In the genomic region with DNA sequence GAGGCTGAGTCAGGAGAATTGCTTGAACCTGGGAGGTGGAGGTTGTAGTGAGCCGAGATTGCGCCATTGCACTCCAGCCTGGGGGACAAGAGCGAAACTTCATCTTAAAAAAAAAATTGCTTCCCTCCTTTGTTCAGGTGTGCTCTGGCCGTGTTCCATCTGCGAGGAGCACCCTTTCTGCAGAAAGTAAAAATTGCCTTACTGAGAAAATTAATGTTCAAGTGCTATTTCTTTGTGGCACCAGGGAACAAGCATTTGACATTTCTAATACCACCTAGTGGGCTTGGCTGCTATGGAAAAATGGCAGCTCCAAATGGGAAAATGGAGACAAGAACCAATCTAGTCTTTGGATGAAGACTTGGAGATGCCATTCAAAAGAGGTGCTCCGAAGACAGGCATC, we compare ENCODE assay signal across 10 cellular contexts. TPM values are rescaled to one million over a fixed set of nuclear protein-coding genes. Genes with fewer than 3 reads are reported as not detected.
A peak's percentile ranks its signal among the peaks of the same experiment; 100 is the strongest.
DNase-seq lines count a peak whose midpoint lies in the region; ATAC-seq and TF ChIP-seq lines count a peak whose summit lies in the region.
"Not testable (repeated sequence)": the region's sequence is repeated elsewhere in the genome, so short reads cannot be mapped to it uniquely, and the experiment has no call there.
"Had no signal": no experiment of that assay in that cellular context is flagged by ENCODE, and none has a peak within 500 bp of the region (broad histone marks: within the 10 kb centered on the region; RNA-seq: fewer than 3 reads in every experiment).

No MANE protein-coding gene starts in this region.

- H3K36me3 Mint-ChIP-seq in Caco-2 (ENCODE audit: insufficient read depth, unreplicated experiment) (peaks cover 33% of the 10 kb centered on the region), endodermal cell (ENCODE audit: low read depth) (peaks cover 32% of the 10 kb centered on the region)

- H3K9me3 Mint-ChIP-seq in Caco-2 (ENCODE audit: unreplicated experiment) (peaks cover 21% of the 10 kb centered on the region), endodermal cell (peaks cover 20% of the 10 kb centered on the region)

- not testable (repeated sequence) for H4K8ac ChIP-seq in trophoblast cell (ENCODE audit: low read depth, low read length)

- intact Hi-C loops in Caco-2 (cut with micrococcal nuclease; ENCODE audit: unreplicated experiment): loop anchor here (2.0 kb wide), 1 partner anchor 73 kb away; no protein-coding TSS in a partner anchor
- intact Hi-C loops in HCT116 (cut with micrococcal nuclease); adrenal gland (cut with DNase I); body of pancreas (cut with DNase I): not testable (repeated sequence)

- H3K4me1 Mint-ChIP-seq in Caco-2 (ENCODE audit: low read depth, unreplicated experiment) (peaks cover 33% of the 10 kb centered on the region), endodermal cell (peaks cover 78% of the 10 kb centered on the region)

- 81 to 89% (median 88%) methylated on average over 6 of the region's 6 CpGs for WGBS in adrenal gland, 4 donors
- WGBS in body of pancreas, 2 donors: 94 to 97% methylated on average over 6 of the region's 6 CpGs
- 92 to 95% methylated on average over 3 to 6 of the region's 6 CpGs for WGBS in endodermal cell (ENCODE audit: insufficient coverage in 1 of 2, insufficient read length in 1 of 2), 2 experiments
- no CpG with 5 or more reads among the region's 6 CpGs for WGBS in trophoblast cell (ENCODE audit: extremely low coverage, insufficient coverage, insufficient read length)

- not testable (repeated sequence) for H3K27me3 ChIP-seq in Caco-2 (replicated peaks; ENCODE audit: control insufficient read depth, insufficient read depth, low read length); HCT116 (ENCODE audit: insufficient read depth, low read length); adrenal gland; body of pancreas; endodermal cell (ENCODE audit: control insufficient read depth, insufficient read depth, low read length, poor library complexity, severe bottlenecking); mucosa of rectum (ENCODE audit: control insufficient read depth in 2 of 2, insufficient read depth in 2 of 2, low read length in 2 of 2); trophoblast cell (ENCODE audit: insufficient read depth, low read length)

- H4K91ac ChIP-seq in trophoblast cell (ENCODE audit: low read depth, low read length): not testable (repeated sequence)

- not testable (repeated sequence) for H4K20me1 ChIP-seq in HCT116 (ENCODE audit: insufficient read depth)

- TF ChIP-seq RAD21 in HCT116 (IDR thresholded peaks at IDR 0.05; ENCODE audit: low read depth): not testable (repeated sequence)

- H3K79me1 ChIP-seq in trophoblast cell (ENCODE audit: low read length): not testable (repeated sequence)

- RAD21 ChIA-PET in HCT116 (lab: Charles Lee; ENCODE audit: low non-redundant PET in 1 of 2, low total read pairs in 2 of 2, uncharacterized antibody in 2 of 2, unreplicated experiment in 2 of 2): not testable (repeated sequence)

- H3K4me3 Mint-ChIP-seq in Caco-2 (ENCODE audit: unreplicated experiment); endodermal cell: not testable (repeated sequence)

- not testable (repeated sequence) for H3K27ac ChIP-seq in HCT116 (ENCODE audit: low read depth, low read length); endodermal cell (ENCODE audit: low read depth, low read length)
- H3K27ac ChIP-seq in adrenal gland (peak overlapping the region in 3 of 5 donors; percentile 79 to 96 (median 87)), body of pancreas (peak overlapping the region in 3 of 4 donors; percentile 56 to 81 (median 78)), mucosa of rectum (ENCODE audit: low read depth in 2 of 2, low read length in 2 of 2) (peak overlapping the region; percentile 72 to 91), trophoblast cell (ENCODE audit: low read depth, low read length) (peak overlapping the region; percentile 27), temporal lobe (ENCODE audit: low read depth, low read length) (peak overlapping the region; percentile 3)

- H3K9me2 ChIP-seq in HCT116 (ENCODE audit: insufficient read depth): not testable (repeated sequence)

- not testable (repeated sequence) for TF ChIP-seq POLR2A in HCT116 (IDR thresholded peaks at IDR 0.05; ENCODE audit: borderline replicate concordance, extremely low read depth, insufficient read depth, insufficient read length); adrenal gland (IDR thresholded peaks at IDR 0.05); body of pancreas (IDR thresholded peaks at IDR 0.05)

- H3K4me2 ChIP-seq in HCT116 (ENCODE audit: low read length); trophoblast cell (ENCODE audit: low read length): not testable (repeated sequence)

- not testable (repeated sequence) for TF ChIP-seq CTCF in Caco-2 (IDR thresholded peaks at IDR 0.05; ENCODE audit: insufficient read depth in 1 of 2, low read depth in 1 of 2, low read length in 1 of 2, severe bottlenecking in 1 of 2, unreplicated experiment in 1 of 2); HCT116 (IDR thresholded peaks at IDR 0.05 in 2 of 3, conservative IDR thresholded peaks at IDR 0.05 in 1 of 3; ENCODE audit: borderline replicate concordance in 1 of 3, insufficient read depth in 1 of 3, low read depth in 2 of 3, low read length in 2 of 3); adrenal gland (IDR thresholded peaks at IDR 0.05); body of pancreas (IDR thresholded peaks at IDR 0.05); endodermal cell (conservative IDR thresholded peaks at IDR 0.05)

- H2BK120ac ChIP-seq in trophoblast cell (ENCODE audit: insufficient read depth, low read length, poor library complexity): not testable (repeated sequence)

- H3K27ac Mint-ChIP-seq in Caco-2 (ENCODE audit: unreplicated experiment): peak overlapping the region; percentile 38
- H3K27ac Mint-ChIP-seq in endodermal cell: not testable (repeated sequence)

- not testable (repeated sequence) for BruUV-seq in Caco-2 (replicated peaks; lab: Mats Ljungman, UMichigan); HCT116 (replicated peaks; lab: Mats Ljungman, UMichigan)

- not testable (repeated sequence) for H3K18ac ChIP-seq in trophoblast cell (ENCODE audit: low read length)

- POLR2A ChIA-PET in Caco-2 (lab: Charles Lee): interaction anchor here (0.5 to 1.1 kb wide), 3 partner anchors 13 to 1084 kb away, joined by 3 read pairs; no protein-coding TSS in a partner anchor
- POLR2A ChIA-PET in HCT116 (lab: Charles Lee): not testable (repeated sequence)

- not testable (repeated sequence) for H3K27me3 Mint-ChIP-seq in Caco-2 (ENCODE audit: insufficient read depth, unreplicated experiment); endodermal cell (ENCODE audit: insufficient read depth)

- not testable (repeated sequence) for DNase-seq in Caco-2; HCT116 (ENCODE audit: low read depth, low spot score); adrenal gland; body of pancreas; trophoblast cell
- peak; percentile 36 for DNase-seq in endodermal cell

- not testable (repeated sequence) for H2AK5ac ChIP-seq in trophoblast cell (ENCODE audit: low read length)

- not testable (repeated sequence) for H3K23ac ChIP-seq in trophoblast cell (ENCODE audit: low read length)

- H3K4me1 ChIP-seq in Caco-2 (peaks cover 46% of the 10 kb centered on the region), adrenal gland (replicated peaks in 1 of 2) (peaks cover 14 to 71% of the 10 kb centered on the region in 2 donors), body of pancreas (peaks cover 16% of the 10 kb centered on the region), mucosa of rectum (ENCODE audit: control insufficient read depth in 2 of 2, insufficient read depth in 2 of 2, low read length in 2 of 2) (peaks cover 19 to 48% of the 10 kb centered on the region in 2 donors), trophoblast cell (ENCODE audit: control insufficient read depth in 1 of 2, insufficient read depth in 2 of 2, low read length in 2 of 2) (peaks cover 5 to 11% of the 10 kb centered on the region in 2 experiments)
- H3K4me1 ChIP-seq in HCT116 (ENCODE audit: control insufficient read depth in 1 of 2, insufficient read depth in 2 of 2, low read length in 2 of 2); endodermal cell (ENCODE audit: control insufficient read depth, insufficient read depth, low read length): not testable (repeated sequence)

- H4K12ac ChIP-seq in trophoblast cell (ENCODE audit: low read depth, low read length): not testable (repeated sequence)

- not testable (repeated sequence) for H2AFZ ChIP-seq in HCT116 (ENCODE audit: low read depth, low read length, poor library complexity, severe bottlenecking); trophoblast cell (ENCODE audit: insufficient read depth, low read length, poor library complexity)

- not testable (repeated sequence) for H3K79me2 ChIP-seq in HCT116 (ENCODE audit: insufficient read depth, low read length)
- H3K79me2 ChIP-seq in trophoblast cell (ENCODE audit: control insufficient read depth, insufficient read depth, low read length, poor library complexity): peaks cover 24% of the 10 kb centered on the region

- CTCF ChIA-PET in Caco-2 (lab: Charles Lee): interaction anchor here (0.9 kb wide), 1 partner anchor 13 kb away, joined by 4 read pairs; no protein-coding TSS in a partner anchor
- CTCF ChIA-PET in HCT116 (lab: Charles Lee): not testable (repeated sequence)

- peak overlapping the region; percentile 77 for H3K4ac ChIP-seq in trophoblast cell (ENCODE audit: low read depth, low read length)

- not testable (repeated sequence) for H3K14ac ChIP-seq in trophoblast cell (ENCODE audit: low read length)

- H3K36me3 ChIP-seq in Caco-2 (ENCODE audit: control insufficient read depth, insufficient read depth, low read length); HCT116 (ENCODE audit: control insufficient read depth in 1 of 2, insufficient read depth in 2 of 2, low read length in 2 of 2); adrenal gland (replicated peaks in 1 of 2); body of pancreas (replicated peaks in 1 of 2; ENCODE audit: insufficient read depth in 1 of 2, low read depth in 2 of 2); endodermal cell (ENCODE audit: control insufficient read depth, insufficient read depth, low read length); mucosa of rectum (ENCODE audit: control insufficient read depth in 2 of 2, insufficient read depth in 2 of 2, low read length in 2 of 2); trophoblast cell (ENCODE audit: control insufficient read depth in 1 of 2, insufficient read depth in 2 of 2, low read length in 2 of 2): not testable (repeated sequence)

- ATAC-seq in HCT116, body of pancreas: not testable (repeated sequence)

- not testable (repeated sequence) for H3K9ac ChIP-seq in HCT116 (ENCODE audit: low read length); endodermal cell (ENCODE audit: extremely low read depth, low read length, poor library complexity, severe bottlenecking); mucosa of rectum (ENCODE audit: low read depth in 1 of 2, low read length in 2 of 2); trophoblast cell (ENCODE audit: low read length)

- H3K4me3 ChIP-seq in Caco-2 (ENCODE audit: low read depth, low read length); HCT116 (replicated peaks in 1 of 2; ENCODE audit: low read depth in 1 of 2, low read length in 2 of 2); adrenal gland; body of pancreas; mucosa of rectum (ENCODE audit: low read length in 2 of 2); trophoblast cell (ENCODE audit: low read depth, low read length): not testable (repeated sequence)
- H3K4me3 ChIP-seq in endodermal cell (ENCODE audit: low read length): peak overlapping the region; percentile 48

- H2BK12ac ChIP-seq in trophoblast cell (ENCODE audit: low read length): not testable (repeated sequence)

- not testable (repeated sequence) for H2BK5ac ChIP-seq in trophoblast cell (ENCODE audit: low read depth, low read length, poor library complexity)

- peaks cover 27% of the 10 kb centered on the region for H3K9me3 ChIP-seq in Caco-2
- peaks cover 8 to 13% of the 10 kb centered on the region in 2 experiments; a peak in 2 of 4 replicates for H3K9me3 ChIP-seq in HCT116 (ENCODE audit: control insufficient read depth in 1 of 2, insufficient read depth in 1 of 2, low read depth in 1 of 2, low read length in 2 of 2)
- H3K9me3 ChIP-seq in adrenal gland (replicated peaks in 1 of 3); mucosa of rectum (ENCODE audit: control insufficient read depth in 2 of 2, low read length in 2 of 2); trophoblast cell (ENCODE audit: insufficient read depth, low read depth, low read length): not testable (repeated sequence)
- H3K9me3 ChIP-seq in body of pancreas: peaks cover 0 to 11% (median 0%) of the 10 kb centered on the region in 3 donors
- peaks cover 44% of the 10 kb centered on the region for H3K9me3 ChIP-seq in endodermal cell (ENCODE audit: control insufficient read depth, low read length)

RNA-seq across cellular contexts. Expression of a gene that starts 29.2 kb away (rescaled TPM):
- 18.3 and 26.3 TPM in 2 replicates for total RNA-seq in Caco-2 (2022)
- total RNA-seq in HCT116 (2021; ENCODE audit: unreplicated experiment): 6.7 TPM
- 5.0 and 5.5 TPM in 2 replicates for polyA plus RNA-seq in HCT116 (2012)
- 100 to 1,000 TPM; 108 to 182 (median 141) TPM for total RNA-seq in adrenal gland
- polyA plus RNA-seq in adrenal gland: 100 to 1,000 TPM in 1 of 3 donors, 10 to 100 TPM in 2; 55.1 to 112 (median 91.2) TPM
- total RNA-seq in body of pancreas: 10 to 100 TPM; 18.7 to 25.1 TPM
- total RNA-seq in endodermal cell: 100 to 1,000 TPM in 1 of 2 donors, 10 to 100 TPM in 1; 79.6 to 328 TPM
- 73.8 TPM for polyA plus RNA-seq in endodermal cell (2013, experiment 1 of 2)
- 61.4 TPM for polyA plus RNA-seq in endodermal cell (2013, experiment 2 of 2)
- 559 and 563 TPM in 2 replicates for polyA plus RNA-seq in trophoblast cell (2013)
- total RNA-seq in temporal lobe: 37.1 TPM
- total RNA-seq: CD4-positive, alpha-beta memory T cell; G401 had no signal
